6 cellular contexts compared by ENCODE assay signal in genomic region chr3:38242812-38243211, GRCh38. TPM values are rescaled to one million over a fixed set of nuclear protein-coding genes. Genes with fewer than 3 reads are reported as not detected.
"Had no signal": no experiment of that assay in that cellular context is flagged by ENCODE, and none has a peak within 500 bp of the region (broad histone marks: within the 10 kb centered on the region; RNA-seq: fewer than 3 reads in every experiment).

No MANE protein-coding gene starts in this region.

RNA-seq across cellular contexts. Expression of gene SLC22A13, which starts 22.8 kb away (rescaled TPM):
- total RNA-seq: epithelial cell of proximal tubule, glomerular endothelial cell had no signal
- polyA plus RNA-seq: hepatocyte had no signal

RNA-seq across cellular contexts. Expression of gene SLC22A14, which starts 39.3 kb away (rescaled TPM):
- total RNA-seq: dermis microvascular lymphatic vessel endothelial cell, endothelial cell of umbilical vein, epithelial cell of proximal tubule had no signal
- polyA plus RNA-seq: endothelial cell of umbilical vein, fibroblast of lung had no signal
